8 cellular contexts compared by ENCODE assay signal in the genomic region with DNA sequence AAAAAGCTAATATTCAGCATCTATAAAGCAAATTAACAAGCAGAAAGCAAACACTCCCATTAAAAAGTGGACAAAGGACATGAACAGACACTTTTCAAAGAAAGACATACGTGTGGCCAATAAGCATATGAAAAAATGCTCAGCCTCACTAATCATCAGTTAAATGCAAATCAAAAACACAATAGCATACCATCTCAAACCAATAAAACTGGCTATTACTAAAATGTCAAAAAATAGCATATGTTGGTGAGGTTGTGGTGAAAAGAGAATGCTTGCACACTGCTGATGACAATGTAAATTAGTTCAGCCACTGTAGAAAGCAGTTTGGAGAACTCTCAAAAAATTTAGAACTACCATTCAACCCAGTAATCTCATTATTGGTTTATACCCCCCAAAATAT.
"Had no signal": no experiment of that assay in that cellular context is flagged by ENCODE, and none has a peak within 500 bp of the region (broad histone marks: within the 10 kb centered on the region; RNA-seq: fewer than 3 reads in every experiment).

No MANE protein-coding gene starts in this region.

- ATAC-seq: HepG2, K562 had no signal

- DNase-seq: IMR-90, KBM-7, KG1 had no signal

- H3K36me3 Mint-ChIP-seq: IgD-negative memory B cell had no signal

- H3K4me2 ChIP-seq: KMS-11 had no signal

- H3K4me3 Mint-ChIP-seq: IgD-negative memory B cell had no signal

- H3K27me3 Mint-ChIP-seq: IgD-negative memory B cell had no signal

- H3K4me3 ChIP-seq: K562 had no signal

- H3K4me1 Mint-ChIP-seq: IgD-negative memory B cell had no signal

- H3K27ac ChIP-seq: HL-60, KMS-11 had no signal

- H3K27ac Mint-ChIP-seq: IgD-negative memory B cell had no signal
